In the genomic region with DNA sequence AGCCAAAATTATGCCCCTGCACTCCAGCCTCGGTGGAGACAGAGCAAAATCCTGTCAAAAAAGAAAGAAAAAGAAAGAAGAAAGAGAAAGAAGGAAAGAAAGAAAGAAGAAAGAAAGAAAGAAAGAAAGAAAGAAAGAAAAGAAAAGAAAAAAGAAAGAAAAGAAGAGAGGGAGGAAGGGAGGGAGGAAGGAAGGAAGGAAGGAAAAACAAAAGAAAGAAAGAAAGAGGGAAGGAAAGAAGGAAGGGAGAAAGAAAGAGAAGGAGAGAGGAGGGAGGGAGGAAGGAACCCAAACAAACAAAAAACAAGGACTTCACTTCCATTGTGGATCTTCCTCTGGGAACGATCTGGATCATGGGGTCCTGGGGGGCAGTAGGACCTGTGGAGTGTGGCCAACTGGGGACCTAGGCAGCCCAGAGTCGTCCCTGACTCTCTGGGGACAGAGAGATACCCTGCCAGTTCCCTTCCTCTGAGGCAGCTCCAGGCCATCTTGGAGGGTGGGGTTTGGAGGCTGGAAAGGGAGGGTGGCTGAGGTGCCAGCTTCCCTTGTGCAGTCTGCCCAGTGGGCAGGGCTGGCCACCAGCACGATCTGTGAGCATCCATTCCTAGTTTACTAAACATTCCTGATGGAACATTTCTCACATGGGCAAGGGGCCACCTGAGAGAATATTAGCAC, we compare ENCODE assay signal across 17 cellular contexts.
DNase-seq lines count a peak whose midpoint lies in the region; ATAC-seq and TF ChIP-seq lines count a peak whose summit lies in the region.
"Had no signal": no experiment of that assay in that cellular context is flagged by ENCODE, and none has a peak within 500 bp of the region (broad histone marks: within the 10 kb centered on the region; RNA-seq: fewer than 3 reads in every experiment).

No MANE protein-coding gene starts in this region.

- H3K27ac Mint-ChIP-seq in activated T-cell treated with anti-CD3 and anti-CD28 coated beads, Interleukin-2, amount 50 U/mL, for 72 hours: peak overlapping the region; percentile 11
- H3K27ac Mint-ChIP-seq in brain (peak overlapping the region in 3 of 5 experiments; percentile 59 to 65 (median 60)), nephron progenitor cell (no peak overlapping the region)
- H3K27ac Mint-ChIP-seq in natural killer cell treated with Interleukin-12 subunit alpha and Interleukin-12 subunit beta and Interleukin-15 and Interleukin-18, amount 100 ng/mL, for 72 hours: no peak overlapping the region

- no peak overlapping the region for H3K4me3 Mint-ChIP-seq in activated T-cell treated with anti-CD3 and anti-CD28 coated beads, Interleukin-2, amount 50 U/mL, for 72 hours
- H3K4me3 Mint-ChIP-seq in brain (peak overlapping the region in 2 of 5 experiments; percentile 27 to 40), nephron progenitor cell (peak overlapping the region; percentile 67)
- no peak overlapping the region for H3K4me3 Mint-ChIP-seq in natural killer cell treated with Interleukin-12 subunit alpha and Interleukin-12 subunit beta and Interleukin-15 and Interleukin-18, amount 100 ng/mL, for 72 hours

- no peak for DNase-seq in activated T-cell treated with anti-CD3 and anti-CD28 coated beads, Interleukin-2, amount 50 U/mL, for 72 hours
- no peak for DNase-seq in activated T-cell treated with anti-CD3 and anti-CD28 coated beads, Interleukin-2, amount 50 U/mL, for 1 hour
- no peak for DNase-seq in nephron progenitor cell
- no peak for DNase-seq in GM03348 (ENCODE audit: low spot score)
- no peak for DNase-seq in NCI-H226
- no peak for DNase-seq in natural killer cell treated with Interleukin-12 subunit alpha and Interleukin-12 subunit beta and Interleukin-15 and Interleukin-18, amount 100 ng/mL, for 72 hours (ENCODE audit: low spot score)
- DNase-seq: DMS79 treated with DMSO at 0.1 percent for 48 hours, IMR-90, Karpas-422, NCI-H1417 treated with DMSO at 0.1 percent for 48 hours, NCI-H187 treated with DMSO at 0.1 percent for 48 hours, NCI-H2227 treated with DMSO at 0.1 percent for 48 hours, NCI-H524, PC-9, SJCRH30 had no signal

- H3K4me1 Mint-ChIP-seq in activated T-cell treated with anti-CD3 and anti-CD28 coated beads, Interleukin-2, amount 50 U/mL, for 72 hours (ENCODE audit: low read depth): peaks cover 6% of the 10 kb centered on the region
- H3K4me1 Mint-ChIP-seq in brain (peaks cover 62% of the 10 kb centered on the region), nephron progenitor cell (peaks cover 76% of the 10 kb centered on the region)
- peaks cover 5 to 6% of the 10 kb centered on the region in 2 donors for H3K4me1 Mint-ChIP-seq in natural killer cell treated with Interleukin-12 subunit alpha and Interleukin-12 subunit beta and Interleukin-15 and Interleukin-18, amount 100 ng/mL, for 72 hours (ENCODE audit: low read depth in 2 of 2)

- no peaks in the 10 kb centered on the region for H3K9me3 Mint-ChIP-seq in activated T-cell treated with anti-CD3 and anti-CD28 coated beads, Interleukin-2, amount 50 U/mL, for 72 hours
- H3K9me3 Mint-ChIP-seq in brain: peaks cover 0 to 8% (median 0%) of the 10 kb centered on the region in 5 experiments
- peaks cover 8% of the 10 kb centered on the region for H3K9me3 Mint-ChIP-seq in nephron progenitor cell
- no peaks in the 10 kb centered on the region for H3K9me3 Mint-ChIP-seq in natural killer cell treated with Interleukin-12 subunit alpha and Interleukin-12 subunit beta and Interleukin-15 and Interleukin-18, amount 100 ng/mL, for 72 hours

- TF ChIP-seq CTCF in brain (conservative IDR thresholded peaks at IDR 0.05) (no peak), nephron progenitor cell (IDR thresholded peaks at IDR 0.05) (no peak)

- peaks cover 46% of the 10 kb centered on the region for H3K27me3 Mint-ChIP-seq in activated T-cell treated with anti-CD3 and anti-CD28 coated beads, Interleukin-2, amount 50 U/mL, for 72 hours (ENCODE audit: low read depth)
- H3K27me3 Mint-ChIP-seq in brain (peaks cover 10% of the 10 kb centered on the region), nephron progenitor cell (ENCODE audit: low read depth, poor library complexity) (peaks cover 22% of the 10 kb centered on the region)
- peaks cover 33 to 34% of the 10 kb centered on the region in 2 donors for H3K27me3 Mint-ChIP-seq in natural killer cell treated with Interleukin-12 subunit alpha and Interleukin-12 subunit beta and Interleukin-15 and Interleukin-18, amount 100 ng/mL, for 72 hours

- no peaks in the 10 kb centered on the region for H3K36me3 Mint-ChIP-seq in activated T-cell treated with anti-CD3 and anti-CD28 coated beads, Interleukin-2, amount 50 U/mL, for 72 hours (ENCODE audit: insufficient read depth in 2 of 2)
- H3K36me3 Mint-ChIP-seq in brain: no peaks in the 10 kb centered on the region
- no peaks in the 10 kb centered on the region for H3K36me3 Mint-ChIP-seq in nephron progenitor cell (ENCODE audit: low read depth)
- H3K36me3 Mint-ChIP-seq in natural killer cell treated with Interleukin-12 subunit alpha and Interleukin-12 subunit beta and Interleukin-15 and Interleukin-18, amount 100 ng/mL, for 72 hours: no peaks in the 10 kb centered on the region

- no peak for ATAC-seq in activated T-cell treated with anti-CD3 and anti-CD28 coated beads, Interleukin-2, amount 50 U/mL, for 72 hours (replicated peaks in 1 of 2)
- no peak for ATAC-seq in HG03039 (IDR thresholded peaks at IDR 0.05; ENCODE audit: unreplicated experiment)
- no peak for ATAC-seq in natural killer cell treated with Interleukin-12 subunit alpha and Interleukin-12 subunit beta and Interleukin-15 and Interleukin-18, amount 100 ng/mL, for 72 hours

Comparison
In these comparisons a context has a peak if more than half of its experiments do, and no peak if none do; other contexts are left out.
1. H3K27ac Mint-ChIP-seq: peak in activated T-cell treated with anti-CD3 and anti-CD28 coated beads, Interleukin-2, amount 50 U/mL, for 72 hours (single experiment) and brain (3 of 5); none in nephron progenitor cell (single experiment) and natural killer cell treated with Interleukin-12 subunit alpha and Interleukin-12 subunit beta and Interleukin-15 and Interleukin-18, amount 100 ng/mL, for 72 hours (0 of 2).